ENCODE assay signal across 21 cellular contexts in genomic region chr6:707576-708236, GRCh38. TPM values are rescaled to one million over a fixed set of nuclear protein-coding genes. Genes with fewer than 3 reads are reported as not detected.
"Had no signal": no experiment of that assay in that cellular context is flagged by ENCODE, and none has a peak within 500 bp of the region (broad histone marks: within the 10 kb centered on the region; RNA-seq: fewer than 3 reads in every experiment).

No MANE protein-coding gene starts in this region.

- H3K27ac ChIP-seq: adrenal gland, cardiac muscle cell, esophagus muscularis mucosa, testis, upper lobe of right lung had no signal

- H3K27ac Mint-ChIP-seq: activated CD8-positive, alpha-beta T cell treated with anti-CD3 and anti-CD28 coated beads for 36 hours; activated naive CD4-positive, alpha-beta T cell treated with anti-CD3 and anti-CD28 coated beads, Interleukin-2, amount 50 U/mL, for 24 hours; T-helper 1 cell treated with Interleukin-12 subunit alpha and Interleukin-12 subunit beta and Interleukin-4 antibody, amounts not matched to agents 30 μg/mL and 1 μg/mL, for 36 hours had no signal

- H3K4me3 ChIP-seq: adrenal gland, cardiac muscle cell, esophagus muscularis mucosa, smooth muscle cell, testis, upper lobe of right lung had no signal

- FAIRE-seq: colon, islet of Langerhans had no signal

- ATAC-seq: activated CD8-positive, alpha-beta T cell treated with anti-CD3 and anti-CD28 coated beads for 36 hours; left colon; right cardiac atrium; stimulated activated naive CD8-positive, alpha-beta T cell treated with anti-CD3 and anti-CD28 coated beads, Interleukin-15, Interleukin-2, amounts not matched to agents 100 U/mL and 50 U/mL, for 24 hours; upper lobe of right lung had no signal

- H3K4me3 Mint-ChIP-seq: activated CD8-positive, alpha-beta T cell treated with anti-CD3 and anti-CD28 coated beads for 36 hours; activated naive CD4-positive, alpha-beta T cell treated with anti-CD3 and anti-CD28 coated beads, Interleukin-2, amount 50 U/mL, for 24 hours; T-helper 1 cell treated with Interleukin-12 subunit alpha and Interleukin-12 subunit beta and Interleukin-4 antibody, amounts not matched to agents 30 μg/mL and 1 μg/mL, for 36 hours had no signal

- H3K36me3 ChIP-seq: adrenal gland, cardiac muscle cell, esophagus muscularis mucosa, upper lobe of right lung had no signal

- H3K27me3 ChIP-seq: esophagus muscularis mucosa, testis, upper lobe of right lung had no signal

- H3K36me3 Mint-ChIP-seq: activated naive CD4-positive, alpha-beta T cell treated with anti-CD3 and anti-CD28 coated beads, Interleukin-2, amount 50 U/mL, for 24 hours; naive B cell had no signal

- H3K9me3 ChIP-seq: adrenal gland, esophagus muscularis mucosa, testis, upper lobe of right lung had no signal

- H3K4me1 ChIP-seq: testis had no signal

- H3K9me3 Mint-ChIP-seq: activated CD8-positive, alpha-beta T cell treated with anti-CD3 and anti-CD28 coated beads for 36 hours; activated naive CD4-positive, alpha-beta T cell treated with anti-CD3 and anti-CD28 coated beads, Interleukin-2, amount 50 U/mL, for 24 hours; T-helper 1 cell treated with Interleukin-12 subunit alpha and Interleukin-12 subunit beta and Interleukin-4 antibody, amounts not matched to agents 30 μg/mL and 1 μg/mL, for 36 hours had no signal

- H3K4me2 ChIP-seq: smooth muscle cell had no signal

- DNase-seq: activated CD4-positive, alpha-beta T cell treated with anti-CD3 and anti-CD28 coated beads for 4 hours; activated CD8-positive, alpha-beta T cell treated with anti-CD3 and anti-CD28 coated beads for 36 hours; activated effector memory CD4-positive, alpha-beta T cell treated with anti-CD3 and anti-CD28 coated beads, Interleukin-2, amount 50 U/mL, for 16 hours; activated T-cell treated with anti-CD3 and anti-CD28 coated beads, Interleukin-2, amount 50 U/mL, for 48 hours; adrenal gland; foreskin melanocyte; head of caudate nucleus; left colon; naive B cell; posterior cingulate gyrus; right cardiac atrium; stimulated activated naive CD8-positive, alpha-beta T cell treated with anti-CD3 and anti-CD28 coated beads, Interleukin-15, Interleukin-2, amounts not matched to agents 100 U/mL and 50 U/mL, for 24 hours; testis; upper lobe of right lung had no signal

RNA-seq across cellular contexts. Expression of gene HUS1B, which starts 50.8 kb away (rescaled TPM):
- polyA plus RNA-seq: cardiac muscle cell, right cardiac atrium had no signal
